In genomic region chr2:178529194-178529593, GRCh38 we compare ENCODE assay signal across 25 cellular contexts. TPM values are rescaled to one million over a fixed set of nuclear protein-coding genes. Genes with fewer than 3 reads are reported as not detected.
DNase-seq lines count a peak whose midpoint lies in the region; ATAC-seq, FAIRE-seq and TF ChIP-seq lines count a peak whose summit lies in the region.
"Had no signal": no experiment of that assay in that cellular context is flagged by ENCODE, and none has a peak within 500 bp of the region (broad histone marks: within the 10 kb centered on the region; RNA-seq: fewer than 3 reads in every experiment).

No MANE protein-coding gene starts in this region.

- H3K27me3 Mint-ChIP-seq in CD14-positive monocyte (ENCODE audit: low read depth in 3 of 3) (no peaks in the 10 kb centered on the region), activated B cell treated with CpG ODN at 0.5 μM for 24 hours (no peaks in the 10 kb centered on the region), osteocyte (ENCODE audit: unreplicated experiment) (no peaks in the 10 kb centered on the region), glutamatergic neuron (ENCODE audit: unreplicated experiment) (no peaks in the 10 kb centered on the region)

- peak overlapping the region in 5 of 7 donors; percentile 8 to 71 (median 31) for H3K27ac Mint-ChIP-seq in CD14-positive monocyte
- peak overlapping the region; percentile 91 for H3K27ac Mint-ChIP-seq in activated B cell treated with CpG ODN at 0.5 μM for 24 hours
- H3K27ac Mint-ChIP-seq in osteocyte (ENCODE audit: unreplicated experiment), result no peak overlapping the region
- H3K27ac Mint-ChIP-seq in glutamatergic neuron (ENCODE audit: unreplicated experiment), result no peak overlapping the region
- H3K27ac Mint-ChIP-seq: CD8-positive, alpha-beta T cell; HFFc6 had no signal

- H3K36me3 ChIP-seq in gastrocnemius medialis, result peaks cover 17 to 86% of the 10 kb centered on the region in 2 donors

- CTCF ChIA-PET in activated B cell treated with CpG ODN at 0.5 μM for 24 hours (lab: Charles Lee), result no interaction called here

- TF ChIP-seq POLR2A in gastrocnemius medialis (IDR thresholded peaks at IDR 0.05), result no peak

- no peak for DNase-seq in CD14-positive monocyte (ENCODE audit: low spot score)
- no peak for DNase-seq in GM18507 (ENCODE audit: extremely low spot score, insufficient read length, low read depth)
- DNase-seq in activated B cell treated with CpG ODN at 0.5 μM for 24 hours, result no peak
- no peak for DNase-seq in gastrocnemius medialis
- no peak for DNase-seq in cerebellar cortex (ENCODE audit: low spot score)
- no peak for DNase-seq in osteocyte (ENCODE audit: extremely low spot score, unreplicated experiment)
- DNase-seq in glutamatergic neuron, result no peak
- DNase-seq: Calu3; CD8-positive, alpha-beta T cell; GF-D8; H7; HFFc6; IMR-90; Karpas-422; NCI-H1417; NCI-H187; NCI-H2107; NCI-H510A; NCI-H748 treated with DMSO at 0.1 percent for 48 hours; NK-92 treated with Interleukin-12 subunit alpha and Interleukin-12 subunit beta, amount 100 ng/mL, for 24 hours; Right ventricle myocardium superior; SK-N-SH had no signal

- no peak overlapping the region for H3K4me3 Mint-ChIP-seq in CD14-positive monocyte
- H3K4me3 Mint-ChIP-seq in activated B cell treated with CpG ODN at 0.5 μM for 24 hours, result peak overlapping the region; percentile 39
- H3K4me3 Mint-ChIP-seq in osteocyte (ENCODE audit: unreplicated experiment), result no peak overlapping the region
- no peak overlapping the region for H3K4me3 Mint-ChIP-seq in glutamatergic neuron (ENCODE audit: unreplicated experiment)
- H3K4me3 Mint-ChIP-seq: CD8-positive, alpha-beta T cell; HFFc6 had no signal

- intact Hi-C loops in CD14-positive monocyte (cut with micrococcal nuclease), result no loop called here
- intact Hi-C loops in activated B cell treated with CpG ODN at 0.5 μM for 24 hours (cut with micrococcal nuclease), result no loop called here
- intact Hi-C loops in gastrocnemius medialis (cut with DNase I; ENCODE audit: low total_unique reads), result no loop called here

- H3K9me3 ChIP-seq in gastrocnemius medialis, result no peaks in the 10 kb centered on the region
- H3K9me3 ChIP-seq: SK-N-SH had no signal

- peaks cover 67% of the 10 kb centered on the region for H3K4me1 Mint-ChIP-seq in CD14-positive monocyte
- H3K4me1 Mint-ChIP-seq in activated B cell treated with CpG ODN at 0.5 μM for 24 hours, result peaks cover 62% of the 10 kb centered on the region
- H3K4me1 Mint-ChIP-seq in osteocyte (ENCODE audit: unreplicated experiment), result peaks cover 11% of the 10 kb centered on the region
- no peaks in the 10 kb centered on the region for H3K4me1 Mint-ChIP-seq in glutamatergic neuron (ENCODE audit: low read depth, unreplicated experiment)

- in situ Hi-C loops in gastrocnemius medialis (cut with MboI; ENCODE audit: low sequenced_read_pairs in 4 of 4), result no loop called here

- no peak for ATAC-seq in activated B cell treated with CpG ODN at 0.5 μM for 24 hours (ENCODE audit: low read depth)
- no peak for ATAC-seq in gastrocnemius medialis
- ATAC-seq: CD8-positive, alpha-beta T cell had no signal

- no peak for TF ChIP-seq CTCF in CD14-positive monocyte (IDR thresholded peaks at IDR 0.05)
- no peak for TF ChIP-seq CTCF in activated B cell treated with CpG ODN at 0.5 μM for 24 hours (IDR thresholded peaks at IDR 0.05)
- TF ChIP-seq CTCF in gastrocnemius medialis (IDR thresholded peaks at IDR 0.05 in 4 of 5, conservative IDR thresholded peaks at IDR 0.05 in 1 of 5), result no peak
- no peak for TF ChIP-seq CTCF in osteocyte (IDR thresholded peaks at IDR 0.05)
- TF ChIP-seq CTCF in glutamatergic neuron (IDR thresholded peaks at IDR 0.05; ENCODE audit: partially characterized antibody, unreplicated experiment), result no peak

- H3K4me1 ChIP-seq in gastrocnemius medialis, result peaks cover 0 to 5% of the 10 kb centered on the region in 2 donors

- H3K4me3 ChIP-seq in gastrocnemius medialis, result no peak overlapping the region

- peak overlapping the region in 3 of 4 donors; percentile 38 to 57 (median 54) for H3K27ac ChIP-seq in gastrocnemius medialis

- peak; percentile 24 for FAIRE-seq in GM18507 (lab: Jason Lieb, UNC)
- FAIRE-seq: A204.1, HTR-8/SVneo, RCC 7860 had no signal

- H3K9me3 Mint-ChIP-seq in CD14-positive monocyte (peaks cover 0 to 7% (median 0%) of the 10 kb centered on the region in 7 donors), activated B cell treated with CpG ODN at 0.5 μM for 24 hours (no peaks in the 10 kb centered on the region), osteocyte (ENCODE audit: unreplicated experiment) (no peaks in the 10 kb centered on the region), glutamatergic neuron (ENCODE audit: unreplicated experiment) (no peaks in the 10 kb centered on the region)
- H3K9me3 Mint-ChIP-seq: CD8-positive, alpha-beta T cell; HFFc6 had no signal

- POLR2A ChIA-PET in activated B cell treated with CpG ODN at 0.5 μM for 24 hours (lab: Charles Lee), result interaction anchor here (3.1 kb wide), 1 partner anchor 79 kb away, joined by 20 read pairs; the partner anchor contains the start of genes PJVK and PRKRA

- no peaks in the 10 kb centered on the region for H3K27me3 ChIP-seq in gastrocnemius medialis

- H3K36me3 Mint-ChIP-seq in CD14-positive monocyte (peaks cover 28 to 29% of the 10 kb centered on the region in 2 donors), activated B cell treated with CpG ODN at 0.5 μM for 24 hours (ENCODE audit: low read depth) (peaks cover 56% of the 10 kb centered on the region), osteocyte (ENCODE audit: unreplicated experiment) (peaks cover 25% of the 10 kb centered on the region), glutamatergic neuron (ENCODE audit: unreplicated experiment) (peaks cover 6% of the 10 kb centered on the region)

RNA-seq across cellular contexts. Expression of gene PLEKHA3, which starts 48.9 kb away (rescaled TPM):
- polyA plus RNA-seq in CD14-positive monocyte, result 10 to 100 TPM; 13.4 to 14.1 TPM
- total RNA-seq in activated B cell treated with CpG ODN at 0.5 μM for 24 hours, result 28.3 and 29.6 TPM in 2 replicates
- total RNA-seq in gastrocnemius medialis, result 10 to 100 TPM in 3 of 4 donors, 1 to 10 TPM in 1; 7.1 to 20.5 (median 11.6) TPM
- 29.1 and 36.2 TPM in 2 replicates for total RNA-seq in osteocyte
- 26.3 TPM for total RNA-seq in glutamatergic neuron (ENCODE audit: unreplicated experiment)

RNA-seq across cellular contexts. Expression of gene FKBP7, which starts 50.8 kb away (rescaled TPM):
- 1 to 10 TPM in 1 of 2 donors, under 1 TPM in 1; 0.57 to 1.6 TPM for polyA plus RNA-seq in CD14-positive monocyte
- total RNA-seq in activated B cell treated with CpG ODN at 0.5 μM for 24 hours (0.44 and 0.64 TPM in 2 replicates), gastrocnemius medialis (1 to 10 TPM; 1.4 to 5.0 (median 3.3) TPM), osteocyte (49.9 and 57.0 TPM in 2 replicates), glutamatergic neuron (ENCODE audit: unreplicated experiment) (21.2 TPM)

Comparison
In these comparisons a context has a peak if more than half of its experiments do, and no peak if none do; other contexts are left out.
1. H3K27ac Mint-ChIP-seq: peak in CD14-positive monocyte (5 of 7) and activated B cell treated with CpG ODN at 0.5 μM for 24 hours (single experiment); none in osteocyte (single experiment) and glutamatergic neuron (single experiment).